Comparison of ENCODE assay signal across 32 cellular contexts in the genomic region with DNA sequence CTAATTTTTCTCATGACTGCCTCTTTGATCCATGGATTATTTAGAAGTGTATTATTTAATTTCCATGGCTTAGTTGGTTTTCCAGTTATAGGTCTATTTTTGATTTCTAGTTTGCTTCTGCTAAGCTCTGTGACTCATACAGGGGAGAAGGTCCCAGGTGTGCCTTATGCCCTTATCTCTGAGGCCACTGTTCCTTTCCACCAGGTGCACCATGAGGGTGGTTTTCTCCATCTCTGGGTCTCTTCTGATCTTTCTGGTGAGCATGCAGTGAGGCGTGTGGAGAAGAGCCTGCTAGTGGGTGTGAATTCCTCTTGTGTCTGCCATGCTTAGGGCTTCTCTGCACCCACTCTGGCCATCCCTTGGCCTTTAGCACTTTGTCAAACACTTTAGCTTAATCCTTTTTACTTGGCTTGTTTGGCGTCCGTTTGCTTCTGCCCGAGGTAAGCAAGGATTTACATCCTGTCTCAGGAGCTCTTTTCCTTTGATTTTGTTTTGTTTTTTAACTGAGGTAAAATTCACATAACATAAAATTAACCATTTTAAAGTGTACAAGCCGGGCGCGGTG.
"Had no signal": no experiment of that assay in that cellular context is flagged by ENCODE, and none has a peak within 500 bp of the region (broad histone marks: within the 10 kb centered on the region; RNA-seq: fewer than 3 reads in every experiment).

No MANE protein-coding gene starts in this region.

- H3K27ac ChIP-seq: brain microvascular endothelial cell, coronary artery, dorsolateral prefrontal cortex, foreskin keratinocyte, gastrocnemius medialis, heart left ventricle, WERI-Rb-1 had no signal

- ATAC-seq: activated CD4-positive, CD25-positive, alpha-beta regulatory T cell treated with anti-CD3 and anti-CD28 coated beads, Interleukin-2, amount 50 U/mL, for 24 hours; activated CD8-positive, alpha-beta T cell treated with anti-CD3 and anti-CD28 coated beads for 36 hours; activated T-cell treated with anti-CD3 and anti-CD28 coated beads, Interleukin-2, amount 50 U/mL, for 72 hours; esophagus mucosa; foreskin keratinocyte; gastrocnemius medialis; heart left ventricle; T-helper 17 cell had no signal

- H3K36me3 ChIP-seq: brain microvascular endothelial cell, gastrocnemius medialis, heart left ventricle, WERI-Rb-1 had no signal

- H3K4me1 Mint-ChIP-seq: activated B cell treated with CpG ODN at 0.5 μM for 24 hours; activated naive CD4-positive, alpha-beta T cell treated with anti-CD3 and anti-CD28 coated beads, Interleukin-2, amount 10 ng/mL, durations not matched to agents 7 days and 5 days; central memory CD8-positive, alpha-beta T cell had no signal

- H3K4me1 ChIP-seq: foreskin keratinocyte had no signal

- H3K4me3 Mint-ChIP-seq: activated B cell treated with CpG ODN at 0.5 μM for 24 hours; activated CD8-positive, alpha-beta T cell treated with anti-CD3 and anti-CD28 coated beads for 36 hours; activated naive CD4-positive, alpha-beta T cell treated with anti-CD3 and anti-CD28 coated beads, Interleukin-2, amount 10 ng/mL, durations not matched to agents 7 days and 5 days; activated naive CD8-positive, alpha-beta T cell; activated T-cell treated with anti-CD3 and anti-CD28 coated beads, Interleukin-2, amount 50 U/mL, for 24 hours; activated T-cell treated with anti-CD3 and anti-CD28 coated beads, Interleukin-2, amount 50 U/mL, for 72 hours; central memory CD8-positive, alpha-beta T cell; dendritic cell treated with granulocyte-macrophage colony-stimulating factor and Interleukin-4, amounts not matched to agents 40 ng/mL and 50 ng/mL, for 4 days; endodermal cell; T-helper 17 cell; T-helper 2 cell treated with Interferon-gamma antibody and Interleukin-4, amounts not matched to agents 5 μg/mL and 100 μg/mL, for 36 hours had no signal

- H3K27ac Mint-ChIP-seq: activated B cell treated with CpG ODN at 0.5 μM for 24 hours; activated CD8-positive, alpha-beta T cell treated with anti-CD3 and anti-CD28 coated beads for 36 hours; activated naive CD4-positive, alpha-beta T cell treated with anti-CD3 and anti-CD28 coated beads, Interleukin-2, amount 10 ng/mL, durations not matched to agents 7 days and 5 days; activated naive CD8-positive, alpha-beta T cell; activated T-cell treated with anti-CD3 and anti-CD28 coated beads, Interleukin-2, amount 50 U/mL, for 24 hours; activated T-cell treated with anti-CD3 and anti-CD28 coated beads, Interleukin-2, amount 50 U/mL, for 72 hours; dendritic cell treated with granulocyte-macrophage colony-stimulating factor and Interleukin-4, amounts not matched to agents 40 ng/mL and 50 ng/mL, for 4 days; endodermal cell; T-helper 17 cell; T-helper 2 cell treated with Interferon-gamma antibody and Interleukin-4, amounts not matched to agents 5 μg/mL and 100 μg/mL, for 36 hours had no signal

- H3K27me3 Mint-ChIP-seq: dendritic cell treated with granulocyte-macrophage colony-stimulating factor and Interleukin-4, amounts not matched to agents 40 ng/mL and 50 ng/mL, for 4 days had no signal

- H3K27me3 ChIP-seq: brain microvascular endothelial cell, foreskin keratinocyte had no signal

- DNase-seq: activated B cell treated with CpG ODN at 0.5 μM for 24 hours; activated CD4-positive, alpha-beta T cell treated with anti-CD3 and anti-CD28 coated beads for 48 hours; activated CD4-positive, alpha-beta T cell treated with anti-CD3 and anti-CD28 coated beads, Interleukin-2, amount 50 U/mL, for 1 hour; activated CD4-positive, alpha-beta T cell treated with anti-CD3 and anti-CD28 coated beads, Interleukin-2, amount 50 U/mL, for 48 hours; activated CD8-positive, alpha-beta memory T cell treated with anti-CD3 and anti-CD28 coated beads, Interleukin-2, amount 50 U/mL, for 48 hours; activated CD8-positive, alpha-beta T cell treated with anti-CD3 and anti-CD28 coated beads for 36 hours; activated gamma-delta T cell; activated naive CD4-positive, alpha-beta T cell; activated naive CD4-positive, alpha-beta T cell treated with anti-CD3 and anti-CD28 coated beads, Interleukin-2, amount 10 ng/mL, durations not matched to agents 7 days and 5 days; activated T-cell treated with anti-CD3 and anti-CD28 coated beads for 4 hours; activated T-cell treated with anti-CD3 and anti-CD28 coated beads, Interleukin-2, amount 50 U/mL, for 24 hours; activated T-cell treated with anti-CD3 and anti-CD28 coated beads, Interleukin-2, amount 50 U/mL, for 72 hours; amniotic stem cell; anterior cingulate cortex; brain microvascular endothelial cell; dorsolateral prefrontal cortex; effector memory CD4-positive, alpha-beta T cell; endodermal cell; foreskin keratinocyte; gastrocnemius medialis; glutamatergic neuron; heart left ventricle; T-helper 17 cell; T1000; WERI-Rb-1 had no signal

- H3K9me3 Mint-ChIP-seq: activated B cell treated with CpG ODN at 0.5 μM for 24 hours; activated CD8-positive, alpha-beta T cell treated with anti-CD3 and anti-CD28 coated beads for 36 hours; activated naive CD4-positive, alpha-beta T cell treated with anti-CD3 and anti-CD28 coated beads, Interleukin-2, amount 10 ng/mL, durations not matched to agents 7 days and 5 days; activated T-cell treated with anti-CD3 and anti-CD28 coated beads, Interleukin-2, amount 50 U/mL, for 24 hours; activated T-cell treated with anti-CD3 and anti-CD28 coated beads, Interleukin-2, amount 50 U/mL, for 72 hours; central memory CD8-positive, alpha-beta T cell; dendritic cell treated with granulocyte-macrophage colony-stimulating factor and Interleukin-4, amounts not matched to agents 40 ng/mL and 50 ng/mL, for 4 days; T-helper 2 cell treated with Interferon-gamma antibody and Interleukin-4, amounts not matched to agents 5 μg/mL and 100 μg/mL, for 36 hours had no signal

- H3K4me3 ChIP-seq: coronary artery, dorsolateral prefrontal cortex, gastrocnemius medialis, heart left ventricle had no signal

- H3K9me3 ChIP-seq: gastrocnemius medialis, heart left ventricle had no signal

- H3K36me3 Mint-ChIP-seq: activated naive CD4-positive, alpha-beta T cell treated with anti-CD3 and anti-CD28 coated beads, Interleukin-2, amount 10 ng/mL, durations not matched to agents 7 days and 5 days; activated naive CD8-positive, alpha-beta T cell had no signal
